Comparison of ENCODE assay signal across 11 cellular contexts in genomic region chr3:58063424-58063823, GRCh38. TPM values are rescaled to one million over a fixed set of nuclear protein-coding genes. Genes with fewer than 3 reads are reported as not detected.
DNase-seq lines count a peak whose midpoint lies in the region; ATAC-seq and TF ChIP-seq lines count a peak whose summit lies in the region.
"Had no signal": no experiment of that assay in that cellular context is flagged by ENCODE, and none has a peak within 500 bp of the region (broad histone marks: within the 10 kb centered on the region; RNA-seq: fewer than 3 reads in every experiment).

No MANE protein-coding gene starts in this region.

- H3K4me2 ChIP-seq in BLaER1 treated with 17β-estradiol and CSF1 and Interleukin-3, amounts not matched to agents 10 nM and 100 nM: peak overlapping the region; percentile 6 to 63 (median 44); a peak in 18 of 22 replicates

- TF ChIP-seq POLR2A in breast epithelium (IDR thresholded peaks at IDR 0.05): no peak

- H3K36me3 ChIP-seq in BLaER1 treated with 17β-estradiol and CSF1 and Interleukin-3, amounts not matched to agents 10 nM and 100 nM: no peaks in the 10 kb centered on the region
- no peaks in the 10 kb centered on the region for H3K36me3 ChIP-seq in breast epithelium
- no peaks in the 10 kb centered on the region for H3K36me3 ChIP-seq in muscle layer of duodenum (ENCODE audit: control insufficient read depth in 1 of 2, insufficient read depth in 2 of 2, low read length in 2 of 2)

- intact Hi-C loops in breast epithelium (cut with DNase I; ENCODE audit: low total_unique reads): no loop called here

- peaks cover 0 to 94% (median 33%) of the 10 kb centered on the region in 11 experiments; a peak in 13 of 22 replicates for H4K20me1 ChIP-seq in BLaER1 treated with 17β-estradiol and CSF1 and Interleukin-3, amounts not matched to agents 10 nM and 100 nM

- ATAC-seq in HG03139 (IDR thresholded peaks at IDR 0.05; ENCODE audit: unreplicated experiment): no peak
- no peak for ATAC-seq in GM18867 (IDR thresholded peaks at IDR 0.05; ENCODE audit: unreplicated experiment)
- ATAC-seq: activated CD8-positive, alpha-beta T cell treated with anti-CD3 and anti-CD28 coated beads for 36 hours had no signal

- no peaks in the 10 kb centered on the region for H3K27me3 ChIP-seq in BLaER1 treated with 17β-estradiol and CSF1 and Interleukin-3, amounts not matched to agents 10 nM and 100 nM
- no peaks in the 10 kb centered on the region for H3K27me3 ChIP-seq in breast epithelium
- H3K27me3 ChIP-seq in muscle layer of duodenum (ENCODE audit: low read depth, low read length): no peaks in the 10 kb centered on the region

- no peak overlapping the region for H3K27ac ChIP-seq in BLaER1 treated with 17β-estradiol and CSF1 and Interleukin-3, amounts not matched to agents 10 nM and 100 nM
- H3K27ac ChIP-seq in breast epithelium (peak overlapping the region; percentile 10 to 26), muscle layer of duodenum (ENCODE audit: low read length) (peak overlapping the region; percentile 48)

- peaks cover 3 to 54% (median 29%) of the 10 kb centered on the region in 10 experiments for H3K4me1 ChIP-seq in BLaER1 treated with 17β-estradiol and CSF1 and Interleukin-3, amounts not matched to agents 10 nM and 100 nM
- H3K4me1 ChIP-seq in breast epithelium (peaks cover 0 to 11% of the 10 kb centered on the region in 2 donors), muscle layer of duodenum (ENCODE audit: control insufficient read depth in 1 of 2, insufficient read depth in 2 of 2, low read length in 2 of 2) (peaks cover 27 to 35% of the 10 kb centered on the region in 2 donors)

- peak; percentile 87 for DNase-seq in NCI-H226
- DNase-seq in breast epithelium (ENCODE audit: low spot score in 2 of 2): peak in 1 of 2 donors; percentile 63
- no peak for DNase-seq in activated T-cell treated with anti-CD3 and anti-CD28 coated beads for 4 hours
- DNase-seq in NCI-H510A treated with DMSO at 0.1 percent for 48 hours (lab: John Stamatoyannopoulos, UW): no peak
- DNase-seq: activated CD8-positive, alpha-beta T cell treated with anti-CD3 and anti-CD28 coated beads for 36 hours; cortex of kidney; NCI-H526 treated with DMSO at 0.1 percent for 48 hours had no signal

- no peak for TF ChIP-seq CTCF in breast epithelium (IDR thresholded peaks at IDR 0.05)

- H3K4me3 ChIP-seq in BLaER1 treated with 17β-estradiol and CSF1 and Interleukin-3, amounts not matched to agents 10 nM and 100 nM: no peak overlapping the region
- H3K4me3 ChIP-seq in breast epithelium (no peak overlapping the region), muscle layer of duodenum (ENCODE audit: low read depth in 1 of 2, low read length in 2 of 2) (no peak overlapping the region)

- no peaks in the 10 kb centered on the region for H3K9me3 ChIP-seq in BLaER1 treated with 17β-estradiol and CSF1 and Interleukin-3, amounts not matched to agents 10 nM and 100 nM (replicated peaks in 1 of 11)
- H3K9me3 ChIP-seq in breast epithelium (no peaks in the 10 kb centered on the region), muscle layer of duodenum (ENCODE audit: control insufficient read depth in 1 of 2, low read length in 2 of 2) (no peaks in the 10 kb centered on the region)

- no peak overlapping the region for H3K9ac ChIP-seq in BLaER1 treated with 17β-estradiol and CSF1 and Interleukin-3, amounts not matched to agents 10 nM and 100 nM

RNA-seq across cellular contexts. Expression of gene FLNB, which starts 55.2 kb away (rescaled TPM):
- 100 to 1,000 TPM in 2 of 3 donors, 10 to 100 TPM in 1; 40.3 to 242 (median 164) TPM for total RNA-seq in breast epithelium

Comparison
In these comparisons a context has a peak if more than half of its experiments do, and no peak if none do; other contexts are left out.
1. H3K27ac ChIP-seq: peak in breast epithelium (2 of 2) and muscle layer of duodenum (single experiment); none in BLaER1 treated with 17β-estradiol and CSF1 and Interleukin-3, amounts not matched to agents 10 nM and 100 nM (0 of 11).